8 cellular contexts compared by ENCODE assay signal in genomic region chr21:31142600-31142999, GRCh38.
DNase-seq lines count a peak whose midpoint lies in the region; ATAC-seq and TF ChIP-seq lines count a peak whose summit lies in the region.

No MANE protein-coding gene starts in this region.

- no peak for TF ChIP-seq POLR2A in testis (IDR thresholded peaks at IDR 0.05)

- H3K4me1 ChIP-seq in testis = peaks cover 10% of the 10 kb centered on the region

- DNase-seq in AG09309 (ENCODE audit: low read depth) (no peak), GM12865 (ENCODE audit: low read depth) (peak; percentile 33), NCI-H69 (lab: John Stamatoyannopoulos, UW) (peak; percentile 16), epithelial cell of proximal tubule (ENCODE audit: low read depth) (no peak), testis (no peak), NCI-H526 treated with DMSO at 0.1 percent for 48 hours (lab: John Stamatoyannopoulos, UW) (no peak), NCI-H2196 treated with DMSO at 0.1 percent for 48 hours (lab: John Stamatoyannopoulos, UW; ENCODE audit: unreplicated experiment) (no peak)

- intact Hi-C loops in testis (cut with DNase I; ENCODE audit: low total_unique reads) = no loop called here

- H3K9me3 ChIP-seq in testis = no peaks in the 10 kb centered on the region

- TF ChIP-seq CTCF in AG09309 (IDR thresholded peaks at IDR 0.05; ENCODE audit: control insufficient read depth, insufficient read depth, low read depth, low read length, missing control alignments) (peak; percentile 19), GM12865 (IDR thresholded peaks at IDR 0.05; ENCODE audit: insufficient read depth, low read depth, low read length, missing control alignments) (peak; percentile 24), epithelial cell of proximal tubule (conservative IDR thresholded peaks at IDR 0.05; ENCODE audit: low read depth, low read length) (peak; percentile 27), testis (IDR thresholded peaks at IDR 0.05) (peak in 1 of 3 experiments; percentile 4)

- H3K27me3 ChIP-seq in testis = no peaks in the 10 kb centered on the region

- H3K4me3 ChIP-seq in AG09309 (ENCODE audit: control insufficient read depth, low read depth, low read length) (no peak overlapping the region), GM12865 (ENCODE audit: low read depth, low read length) (no peak overlapping the region), epithelial cell of proximal tubule (ENCODE audit: low read depth, low read length) (no peak overlapping the region), testis (no peak overlapping the region)

- ATAC-seq in HG03159 (IDR thresholded peaks at IDR 0.05; ENCODE audit: unreplicated experiment) = no peak

- no peak overlapping the region for H3K27ac ChIP-seq in testis

- no peaks in the 10 kb centered on the region for H3K36me3 ChIP-seq in testis (ENCODE audit: low read depth, missing control alignments)

- WGBS in testis, 2 donors = 79 to 90% methylated on average over 6 to 7 of the region's 7 CpGs

Comparison
In these comparisons a context has a peak if more than half of its experiments do, and no peak if none do; other contexts are left out.
1. DNase-seq: peak in GM12865 (single experiment) and NCI-H69 (single experiment); none in AG09309 (single experiment), epithelial cell of proximal tubule (single experiment), testis (single experiment), NCI-H526 treated with DMSO at 0.1 percent for 48 hours (single experiment) and NCI-H2196 treated with DMSO at 0.1 percent for 48 hours (single experiment).